In the genomic region with DNA sequence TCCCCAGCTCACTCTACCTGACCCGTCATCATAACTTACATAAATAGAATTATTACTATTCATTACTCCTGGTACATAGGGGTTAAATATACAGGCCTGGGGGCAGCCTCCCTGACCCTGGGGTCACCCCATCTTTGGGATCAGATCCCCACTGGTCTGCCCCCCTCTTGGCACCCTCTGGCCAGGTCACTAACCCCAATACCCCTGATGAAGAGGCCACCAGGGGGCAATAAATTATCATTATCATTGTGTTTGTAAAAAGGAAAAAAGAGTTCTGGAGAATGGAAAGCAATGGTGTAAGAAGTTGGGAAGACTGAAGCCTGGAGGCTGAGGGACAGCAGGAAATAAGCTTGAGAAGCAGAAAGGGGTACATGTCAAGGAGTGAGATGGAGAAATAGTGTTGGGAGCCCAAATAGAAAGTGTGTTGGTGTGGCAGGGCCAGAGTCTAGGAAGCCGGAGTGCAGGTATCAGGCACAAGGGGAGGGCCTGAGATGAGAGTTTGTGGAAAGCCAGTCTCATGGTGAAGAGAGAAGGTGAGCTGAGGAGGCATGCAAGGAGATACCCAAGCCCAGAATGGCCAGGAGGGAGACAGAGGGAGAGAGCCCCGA, we compare ENCODE assay signal across 10 cellular contexts. TPM values are rescaled to one million over a fixed set of nuclear protein-coding genes. Genes with fewer than 3 reads are reported as not detected.
DNase-seq lines count a peak whose midpoint lies in the region; ATAC-seq and TF ChIP-seq lines count a peak whose summit lies in the region.
"Had no signal": no experiment of that assay in that cellular context is flagged by ENCODE, and none has a peak within 500 bp of the region (broad histone marks: within the 10 kb centered on the region; RNA-seq: fewer than 3 reads in every experiment).

No MANE protein-coding gene starts in this region.

- H3K9me3 Mint-ChIP-seq in endodermal cell: no peaks in the 10 kb centered on the region

- no peaks in the 10 kb centered on the region for H3K79me2 ChIP-seq in parathyroid adenoma

- peaks cover 68% of the 10 kb centered on the region for H3K27me3 Mint-ChIP-seq in endodermal cell (ENCODE audit: insufficient read depth)

- H3K27ac Mint-ChIP-seq in endodermal cell: no peak overlapping the region

- peaks cover 7% of the 10 kb centered on the region for H3K27me3 ChIP-seq in endodermal cell (ENCODE audit: control insufficient read depth, insufficient read depth, low read length, poor library complexity, severe bottlenecking)
- H3K27me3 ChIP-seq in parathyroid adenoma (ENCODE audit: control insufficient read depth, insufficient read depth, low read length): no peaks in the 10 kb centered on the region

- no peak overlapping the region for H3K27ac ChIP-seq in endodermal cell (ENCODE audit: low read depth, low read length)
- H3K27ac ChIP-seq in parathyroid adenoma: no peak overlapping the region
- H3K27ac ChIP-seq: skin epidermis had no signal

- H3K9me3 ChIP-seq in endodermal cell (ENCODE audit: control insufficient read depth, low read length) (no peaks in the 10 kb centered on the region), parathyroid adenoma (ENCODE audit: control insufficient read depth, low read length) (no peaks in the 10 kb centered on the region)

- no peak overlapping the region for H3K4me2 ChIP-seq in parathyroid adenoma (ENCODE audit: low read length)

- H3K4me3 Mint-ChIP-seq in endodermal cell: no peak overlapping the region

- H3K36me3 Mint-ChIP-seq in endodermal cell (ENCODE audit: low read depth): no peaks in the 10 kb centered on the region
- H3K36me3 Mint-ChIP-seq: IgD-negative memory B cell had no signal

- no peak overlapping the region for H2AFZ ChIP-seq in parathyroid adenoma

- H3K9ac ChIP-seq in endodermal cell (ENCODE audit: extremely low read depth, low read length, poor library complexity, severe bottlenecking): no peak overlapping the region
- no peak overlapping the region for H3K9ac ChIP-seq in parathyroid adenoma

- H3K36me3 ChIP-seq in endodermal cell (ENCODE audit: control insufficient read depth, insufficient read depth, low read length): no peaks in the 10 kb centered on the region
- H3K36me3 ChIP-seq in parathyroid adenoma (ENCODE audit: control insufficient read depth, insufficient read depth, low read length): no peaks in the 10 kb centered on the region

- DNase-seq in GM10248 (ENCODE audit: extremely low spot score): no peak
- DNase-seq in NB4 (ENCODE audit: low read depth): peak; percentile 34
- DNase-seq in endodermal cell: no peak
- DNase-seq in NCI-H446 treated with DMSO at 0.1 percent for 48 hours (lab: John Stamatoyannopoulos, UW): no peak

- POLR2A ChIA-PET in GM10248 (lab: Yijun Ruan, JAX): no interaction called here

- peaks cover 21% of the 10 kb centered on the region for H3K4me1 Mint-ChIP-seq in endodermal cell

- H3K4me3 ChIP-seq in NB4 (ENCODE audit: low read depth, low read length): no peak overlapping the region
- no peak overlapping the region for H3K4me3 ChIP-seq in endodermal cell (ENCODE audit: low read length)
- no peak overlapping the region for H3K4me3 ChIP-seq in parathyroid adenoma (ENCODE audit: low read depth, low read length)
- H3K4me3 ChIP-seq: skin epidermis had no signal

- CTCF ChIA-PET in GM10248 (lab: Yijun Ruan, JAX): interaction anchor here (0.6 to 17.1 kb wide), 13 partner anchors 10 to 189 kb away, joined by 3 to 442 read pairs (median 5); partner anchors contain the start of genes ESPL1, ITGB7, MYG1 and NPFF

- TF ChIP-seq CTCF in GM10248 (IDR thresholded peaks at IDR 0.05; ENCODE audit: control extremely low read depth, extremely low read depth, low read depth, missing control alignments) (peak; percentile 41), NB4 (IDR thresholded peaks at IDR 0.05; ENCODE audit: low read depth, low read length) (peak; percentile 33), endodermal cell (conservative IDR thresholded peaks at IDR 0.05) (peak; percentile 45), parathyroid adenoma (IDR thresholded peaks at IDR 0.05) (peak; percentile 42)

- H3K4me1 ChIP-seq in endodermal cell (ENCODE audit: control insufficient read depth, insufficient read depth, low read length): peaks cover 16% of the 10 kb centered on the region
- H3K4me1 ChIP-seq in parathyroid adenoma: peaks cover 6% of the 10 kb centered on the region

- no peak for TF ChIP-seq POLR2A in NB4 (IDR thresholded peaks at IDR 0.05; ENCODE audit: extremely low read depth, insufficient read length)

- ATAC-seq in HG02642 (IDR thresholded peaks at IDR 0.05; ENCODE audit: poor library complexity, unreplicated experiment) (no peak), HG03280 (IDR thresholded peaks at IDR 0.05; ENCODE audit: unreplicated experiment) (no peak)

- 85 to 93% methylated on average over 3 of the region's 3 CpGs for WGBS in endodermal cell (ENCODE audit: insufficient coverage in 1 of 2, insufficient read length in 1 of 2), 2 experiments

RNA-seq across cellular contexts. Expression of gene AAAS, which starts 6.1 kb away (rescaled TPM):
- total RNA-seq in endodermal cell: 10 to 100 TPM; 69.4 to 82.4 TPM
- 80.9 TPM for polyA plus RNA-seq in endodermal cell (2013, experiment 1 of 2)
- 70.6 TPM for polyA plus RNA-seq in endodermal cell (2013, experiment 2 of 2)

RNA-seq across cellular contexts. Expression of gene SP7, which starts 8.6 kb away (rescaled TPM):
- not detected for total RNA-seq in endodermal cell
- 0.25 TPM for polyA plus RNA-seq in endodermal cell (2013, experiment 1 of 2)
- 0.33 TPM for polyA plus RNA-seq in endodermal cell (2013, experiment 2 of 2)
- polyA plus RNA-seq: esophagus, IgD-negative memory B cell had no signal

RNA-seq across cellular contexts. Expression of gene MYG1, which starts 28.0 kb away (rescaled TPM):
- total RNA-seq in endodermal cell: 10 to 100 TPM; 55.3 to 74.2 TPM
- 56.7 TPM for polyA plus RNA-seq in endodermal cell (2013, experiment 1 of 2)
- polyA plus RNA-seq in endodermal cell (2013, experiment 2 of 2): 53.0 TPM

RNA-seq across cellular contexts. Expression of gene PFDN5, which starts 32.2 kb away (rescaled TPM):
- total RNA-seq in endodermal cell: 100 to 1,000 TPM; 322 to 403 TPM
- 489 TPM for polyA plus RNA-seq in endodermal cell (2013, experiment 1 of 2)
- polyA plus RNA-seq in endodermal cell (2013, experiment 2 of 2): 482 TPM

RNA-seq across cellular contexts. Expression of gene SP1, which starts 52.4 kb away (rescaled TPM):
- 10 to 100 TPM; 91.2 to 99.5 TPM for total RNA-seq in endodermal cell
- polyA plus RNA-seq in endodermal cell (2013, experiment 1 of 2): 49.6 TPM
- polyA plus RNA-seq in endodermal cell (2013, experiment 2 of 2): 47.0 TPM
